ENCODE assay signal across 8 cellular contexts in genomic region chr2:231662811-231663457, GRCh38. TPM values are rescaled to one million over a fixed set of nuclear protein-coding genes. Genes with fewer than 3 reads are reported as not detected.
A peak's percentile ranks its signal among the peaks of the same experiment; 100 is the strongest.
DNase-seq lines count a peak whose midpoint lies in the region; ATAC-seq, FAIRE-seq and TF ChIP-seq lines count a peak whose summit lies in the region.

No MANE protein-coding gene starts in this region.

- H3K36me3 Mint-ChIP-seq in CD14-positive monocyte: peaks cover 2 to 3% of the 10 kb centered on the region in 2 donors

- peak overlapping the region; percentile 65 for H3K4me3 Mint-ChIP-seq in CD14-positive monocyte

- no peak overlapping the region for H3K14ac ChIP-seq in H1 (ENCODE audit: insufficient read length)

- peaks cover 36% of the 10 kb centered on the region for H3K4me1 Mint-ChIP-seq in CD14-positive monocyte

- no peak overlapping the region for H3K56ac ChIP-seq in H1 (replicated peaks; ENCODE audit: insufficient read length, low read depth, low read length)

- H3K27ac ChIP-seq in H1 (ENCODE audit: low read depth, low read length) (peak overlapping the region; percentile 56), neutrophil (peak overlapping the region; percentile 88)

- no peak for FAIRE-seq in H1 (lab: Jason Lieb, UNC)

- peak overlapping the region; percentile 83 to 93 (median 89) for H3K27ac Mint-ChIP-seq in CD14-positive monocyte

- H3K9me3 ChIP-seq in MG63 (no peaks in the 10 kb centered on the region), H1 (ENCODE audit: insufficient read depth in 2 of 2, low read depth in 1 of 2, low read length in 1 of 2) (no peaks in the 10 kb centered on the region; a peak in 1 of 4 replicates), neutrophil (no peaks in the 10 kb centered on the region)

- peaks cover 2% of the 10 kb centered on the region; the same call in 1 of the 2 replicates for H3K23me2 ChIP-seq in H1 (ENCODE audit: low read depth, low read length)

- intact Hi-C loops in CD14-positive monocyte (cut with micrococcal nuclease): loop anchor here (1.0 to 5.0 kb wide), 3 partner anchors 43 to 51 kb away; no protein-coding TSS in a partner anchor

- H2BK15ac ChIP-seq in H1 (ENCODE audit: low read length): peak overlapping the region; percentile 98

- TF ChIP-seq EP300 in H1 (IDR thresholded peaks at IDR 0.05; ENCODE audit: borderline replicate concordance in 1 of 2, low read depth in 2 of 2, low read length in 2 of 2): no peak

- CTCF ChIA-PET in H1 (lab: Charles Lee; ENCODE audit: partially characterized antibody): interaction anchor here (0.9 to 11.3 kb wide), 4 partner anchors 12 to 54 kb away, joined by 3 to 148 read pairs (median 4); no protein-coding TSS in a partner anchor

- H3K4me3 ChIP-seq in MG63 (peak overlapping the region; percentile 26), H1 (ENCODE audit: extremely low read depth in 1 of 4, insufficient read depth in 2 of 4, low read depth in 3 of 4, low read length in 4 of 4) (peak overlapping the region in 2 of 4 experiments; percentile 7 to 36; a peak in 2 of 8 replicates), neutrophil (ENCODE audit: low read depth in 1 of 2, low read length in 1 of 2) (peak overlapping the region; percentile 77 to 91)

- no peaks in the 10 kb centered on the region for H4K20me1 ChIP-seq in H1 (replicated peaks in 1 of 2; ENCODE audit: control insufficient read depth in 1 of 2, insufficient read depth in 2 of 2, low read length in 2 of 2)

- H3K27me3 Mint-ChIP-seq in CD14-positive monocyte (ENCODE audit: low read depth in 3 of 3): peaks cover 0 to 6% (median 0%) of the 10 kb centered on the region in 3 donors

- H3K36me3 ChIP-seq in MG63 (no peaks in the 10 kb centered on the region), H1 (ENCODE audit: control insufficient read depth in 2 of 4, insufficient read depth in 4 of 4, low read length in 3 of 4) (no peaks in the 10 kb centered on the region), neutrophil (no peaks in the 10 kb centered on the region)

- peak overlapping the region; percentile 25 to 44 for H3K4me2 ChIP-seq in H1 (ENCODE audit: insufficient read depth in 1 of 2, low read depth in 2 of 2, low read length in 2 of 2)

- TF ChIP-seq POLR2A in H1 (IDR thresholded peaks at IDR 0.05; ENCODE audit: control extremely low read depth in 1 of 2, low read depth in 2 of 2, low read length in 2 of 2): no peak

- H3K9ac ChIP-seq in H1 (replicated peaks in 1 of 4; ENCODE audit: extremely low read depth in 1 of 4, low read depth in 3 of 4, low read length in 3 of 4): peak overlapping the region in 2 of 4 experiments; percentile 35 to 40; a peak in 2 of 7 replicates

- H2BK120ac ChIP-seq in H1 (replicated peaks; ENCODE audit: low read depth, low read length): peak overlapping the region; percentile 30

- peaks cover 0 to 3% (median 0%) of the 10 kb centered on the region in 7 donors for H3K9me3 Mint-ChIP-seq in CD14-positive monocyte

- peak overlapping the region; percentile 62; the same call in 1 of the 2 replicates for H2BK20ac ChIP-seq in H1 (ENCODE audit: low read length)

- DNase-seq in CD14-positive monocyte (ENCODE audit: low spot score) (no peak), MG63 (no peak), H1 (ENCODE audit: low read depth in 1 of 2, low spot score in 2 of 2) (no peak), hepatic stellate cell (ENCODE audit: low spot score) (no peak), RKO (ENCODE audit: low spot score) (no peak)
- DNase-seq in stimulated activated naive CD4-positive, alpha-beta T cell (lab: John Stamatoyannopoulos, UW): no peak

- POLR2A ChIA-PET in H1 (lab: Charles Lee; ENCODE audit: partially characterized antibody): interaction anchor here (0.7 to 7.3 kb wide), 15 partner anchors 10 to 58 kb away, joined by 3 to 100 read pairs (median 7); partner anchors contain the start of gene PTMA

- H2BK12ac ChIP-seq in H1 (ENCODE audit: low read depth, low read length): peak overlapping the region; percentile 92

- peak overlapping the region; percentile 71 for H4K91ac ChIP-seq in H1 (replicated peaks; ENCODE audit: insufficient read length, low read length)

- H3K4me1 ChIP-seq in H1 (replicated peaks in 1 of 4; ENCODE audit: control insufficient read depth in 3 of 4, insufficient read depth in 4 of 4, low read length in 3 of 4) (peaks cover 0 to 29% (median 10%) of the 10 kb centered on the region in 4 experiments; a peak in 6 of 7 replicates), neutrophil (ENCODE audit: control insufficient read depth in 1 of 2, insufficient read depth in 1 of 2, low read depth in 1 of 2, low read length in 1 of 2) (peaks cover 40 to 49% of the 10 kb centered on the region in 2 experiments)

- no peak for ATAC-seq in esophagus mucosa

- peak overlapping the region; percentile 97 for H4K8ac ChIP-seq in H1 (ENCODE audit: extremely low read depth, insufficient read depth, low read length)

- TF ChIP-seq CTCF in CD14-positive monocyte (IDR thresholded peaks at IDR 0.05) (no peak), H1 (IDR thresholded peaks at IDR 0.05; ENCODE audit: control extremely low read depth in 1 of 3, insufficient read depth in 1 of 3, low read depth in 1 of 3, low read length in 3 of 3) (no peak), neutrophil (IDR thresholded peaks at IDR 0.05) (no peak)

- H2AK5ac ChIP-seq in H1 (ENCODE audit: low read depth, low read length): peak overlapping the region; percentile 65

- TF ChIP-seq RAD21 in H1 (IDR thresholded peaks at IDR 0.05 in 1 of 2, conservative IDR thresholded peaks at IDR 0.05 in 1 of 2; ENCODE audit: low read depth in 2 of 2, low read length in 2 of 2): no peak

- H3K79me2 ChIP-seq in H1 (ENCODE audit: control insufficient read depth in 1 of 2, insufficient read depth in 2 of 2, low read length in 2 of 2): no peaks in the 10 kb centered on the region

- H4K5ac ChIP-seq in H1 (ENCODE audit: insufficient read length, low read depth, low read length): peak overlapping the region; percentile 69

- peak overlapping the region; percentile 37 for H3K4ac ChIP-seq in H1 (replicated peaks; ENCODE audit: insufficient read length, low read depth, low read length)

- H3K27me3 ChIP-seq in MG63 (no peaks in the 10 kb centered on the region), H1 (replicated peaks in 1 of 4; ENCODE audit: control insufficient read depth in 3 of 4, extremely low read depth in 1 of 4, insufficient read depth in 3 of 4, low read length in 3 of 4) (peaks cover 0 to 10% (median 3%) of the 10 kb centered on the region in 4 experiments; a peak in 5 of 7 replicates), neutrophil (no peaks in the 10 kb centered on the region)

- H2BK5ac ChIP-seq in H1 (ENCODE audit: low read depth, low read length): peak overlapping the region; percentile 78

- peak overlapping the region; percentile 93 for H3K18ac ChIP-seq in H1 (ENCODE audit: extremely low read depth, low read length)

- no peak overlapping the region for H2AFZ ChIP-seq in H1 (ENCODE audit: low read length)

- no peak overlapping the region for H3K23ac ChIP-seq in H1 (ENCODE audit: insufficient read length)

- WGBS in H1 (ENCODE audit: extremely low coverage in 1 of 2, insufficient coverage in 1 of 2, insufficient read length in 1 of 2, insufficient replicate concordance in 2 of 2, low coverage in 1 of 2, low lambda C conversion rate in 2 of 2, missing lambda C conversion rate in 1 of 2), 2 experiments: 94% methylated on average over 34 of the region's 34 CpGs; no CpG with 5 or more reads in 1 of the 2 experiments

- no peaks in the 10 kb centered on the region for H3K79me1 ChIP-seq in H1 (ENCODE audit: low read depth, low read length)

TF ChIP-seq in H1, 55 proteins besides CTCF, POLR2A, EP300 and RAD21:
- TF ChIP-seq EGR1 (IDR thresholded peaks at IDR 0.05; ENCODE audit: borderline replicate concordance, low read depth, low read length): no peak
- no peak for TF ChIP-seq SIRT6 (IDR thresholded peaks at IDR 0.05; ENCODE audit: low read length)
- TF ChIP-seq CREB1 (IDR thresholded peaks at IDR 0.05): no peak
- no peak for TF ChIP-seq EZH2 (IDR thresholded peaks at IDR 0.05; ENCODE audit: low read depth, low read length, severe bottlenecking)
- TF ChIP-seq NRF1 (IDR thresholded peaks at IDR 0.05; ENCODE audit: low read depth, low read length): no peak
- TF ChIP-seq CHD2 (IDR thresholded peaks at IDR 0.05; ENCODE audit: low read length): no peak
- TF ChIP-seq CTBP2 (IDR thresholded peaks at IDR 0.05; ENCODE audit: borderline replicate concordance, insufficient read depth, insufficient read length, low read length): no peak
- TF ChIP-seq HDAC6 (IDR thresholded peaks at IDR 0.05; ENCODE audit: low read depth, low read length): no peak
- TF ChIP-seq TAF7 (optimal IDR thresholded peaks at IDR 0.05; ENCODE audit: borderline replicate concordance, low read depth, low read length): no peak

RNA-seq across cellular contexts. Expression of gene PTMA, which starts 45.4 kb away (rescaled TPM):
- polyA plus RNA-seq in CD14-positive monocyte (1,000 to 10,000 TPM; 1,072 to 1,127 TPM), H1 (2011; rRNA removed) (643 and 683 TPM in 2 replicates)
- total RNA-seq in MG63 (2014; rRNA removed; shearing (Covaris generic); ENCODE audit: low replicate concordance): 1,493 and 1,533 TPM in 2 replicates
- total RNA-seq in H1 (2021; fragmentation: NEBNext Ultra II Directional; extraction: Animal tissue kit (Norgen Biotek cat#: 25700)): 2,680 and 2,823 TPM in 2 replicates
- 2,462 TPM for polyA plus RNA-seq in H1 (2011; cell fraction: cytosol; rRNA removed)
- polyA plus RNA-seq in H1 (2011; cell fraction: nucleus; rRNA removed): 898 TPM
- 2,061 to 2,998 TPM (median 2,419 TPM) in 4 replicates for polyA plus RNA-seq in H1 (2012, experiment 1 of 2)
- polyA plus RNA-seq in H1 (2012, experiment 2 of 2): 1,442 TPM
- 4,157 TPM for polyA plus RNA-seq in H1 (2013, experiment 1 of 2)
- 3,985 TPM for polyA plus RNA-seq in H1 (2013, experiment 2 of 2)
- 94.7 and 121 TPM in 2 replicates for polyA minus RNA-seq in H1 (2011; rRNA and poly(A)+ RNA removed)
- polyA minus RNA-seq in H1 (2011; cell fraction: cytosol; rRNA and poly(A)+ RNA removed): 755 TPM
- polyA minus RNA-seq in H1 (2011; cell fraction: nucleus; rRNA and poly(A)+ RNA removed): 623 TPM
- 924 TPM for total RNA-seq in esophagus mucosa
